2 cellular contexts compared by ENCODE assay signal in genomic region chr11:119910650-119911049, GRCh38.
TF ChIP-seq lines count a peak whose summit lies in the region.

No MANE protein-coding gene starts in this region.

TF ChIP-seq in HEK293, 187 proteins besides CTCF, POLR2A, EP300 and RAD21 (continued from another document):
- no peak for TF ChIP-seq PRDM10 (tag by site-specific recombination; IDR thresholded peaks at IDR 0.05)
- peak; percentile 58; the same call in 1 of the 2 replicates for TF ChIP-seq SCRT2 (tag by site-specific recombination; IDR thresholded peaks at IDR 0.05)

TF ChIP-seq in HepG2, 621 proteins besides CTCF, POLR2A, EP300 and RAD21 (continued from another document):
- TF ChIP-seq ZNF281 (CRISPR knock-in tag; IDR thresholded peaks at IDR 0.05; ENCODE audit: borderline replicate concordance) (no peak), ZNF160 (CRISPR knock-in tag; IDR thresholded peaks at IDR 0.05) (no peak), ZNF772 (CRISPR knock-in tag; IDR thresholded peaks at IDR 0.05) (no peak), ZNF256 (CRISPR knock-in tag; conservative IDR thresholded peaks at IDR 0.05) (no peak), BCLAF1 (IDR thresholded peaks at IDR 0.05) (no peak), ZNF33A (CRISPR knock-in tag; IDR thresholded peaks at IDR 0.05; ENCODE audit: borderline replicate concordance) (no peak), ZNF136 (CRISPR knock-in tag; IDR thresholded peaks at IDR 0.05; ENCODE audit: low read depth) (no peak), AHR (CRISPR knock-in tag; IDR thresholded peaks at IDR 0.05) (no peak), MED1 (CRISPR knock-in tag; IDR thresholded peaks at IDR 0.05) (no peak), MBNL3 (CRISPR knock-in tag; conservative IDR thresholded peaks at IDR 0.05) (no peak), SOX6 (IDR thresholded peaks at IDR 0.05) (no peak), SOX6 (CRISPR knock-in tag; IDR thresholded peaks at IDR 0.05) (no peak), EZH2 (conservative IDR thresholded peaks at IDR 0.05; ENCODE audit: low read depth, low read length) (no peak), MED8 (CRISPR knock-in tag; IDR thresholded peaks at IDR 0.05; ENCODE audit: insufficient replicate concordance) (no peak), HIVEP1 (CRISPR knock-in tag; IDR thresholded peaks at IDR 0.05) (no peak), ZNF564 (CRISPR knock-in tag; IDR thresholded peaks at IDR 0.05) (no peak)
